In genomic region chr5:141031006-141031405, GRCh38 we compare ENCODE assay signal across 10 cellular contexts. TPM values are rescaled to one million over a fixed set of nuclear protein-coding genes. Genes with fewer than 3 reads are reported as not detected.
"Had no signal": no experiment of that assay in that cellular context is flagged by ENCODE, and none has a peak within 500 bp of the region (broad histone marks: within the 10 kb centered on the region; RNA-seq: fewer than 3 reads in every experiment).

No MANE protein-coding gene starts in this region.

- H3K4me3 ChIP-seq: GM23248, GM23338, HAP-1 had no signal

- DNase-seq: GM23248, GOT3, H7, H9, HCEC 1CT, HFFc6 had no signal

- H3K36me3 ChIP-seq: HAP-1 had no signal

- H3K4me1 ChIP-seq: HAP-1 had no signal

- H3K9me3 ChIP-seq: HAP-1 had no signal

- ATAC-seq: GM23338, HCT116 had no signal

- H3K27ac ChIP-seq: GM23248 had no signal

RNA-seq across cellular contexts. Expression of gene PCDHB1, which starts 20.2 kb away (rescaled TPM):
- total RNA-seq: GM23248, H4, HFFc6 had no signal
- polyA plus RNA-seq: GM23248 had no signal
